Comparison of ENCODE assay signal across 1 cellular context in the genomic region with DNA sequence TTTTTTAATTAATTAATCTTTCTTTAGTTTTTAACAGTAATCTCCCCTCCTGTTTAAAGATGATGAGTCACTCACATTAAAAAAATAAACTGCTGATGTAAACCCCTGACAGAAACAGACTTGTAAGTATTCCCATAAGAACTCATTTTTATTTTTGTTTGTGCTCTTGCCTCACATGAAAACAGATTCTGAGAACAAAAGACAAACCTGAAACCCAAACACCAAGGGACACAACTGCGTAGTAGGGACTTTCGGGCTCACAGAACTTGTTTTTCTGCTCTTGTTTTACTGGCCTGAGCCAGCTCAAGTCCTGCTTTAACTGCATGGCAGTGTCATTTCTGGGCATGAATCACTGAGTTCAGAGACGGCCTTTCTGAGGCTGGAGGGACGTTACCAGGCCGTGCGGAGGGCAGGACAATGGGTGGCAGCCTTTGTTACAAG.
TF ChIP-seq lines count a peak whose summit lies in the region.

No MANE protein-coding gene starts in this region.

TF ChIP-seq in HEK293, 187 proteins besides CTCF, POLR2A, EP300 and RAD21 (continued from another document):
- TF ChIP-seq GLIS2 (tag by site-specific recombination; IDR thresholded peaks at IDR 0.05): no peak
- TF ChIP-seq ZNF184 (tag by site-specific recombination; IDR thresholded peaks at IDR 0.05): no peak
- no peak for TF ChIP-seq ZNF792 (tag by site-specific recombination; IDR thresholded peaks at IDR 0.05)
- no peak for TF ChIP-seq TRIM28 (IDR thresholded peaks at IDR 0.05; ENCODE audit: borderline replicate concordance, low read length)
- no peak for TF ChIP-seq ZNF155 (tag by site-specific recombination; IDR thresholded peaks at IDR 0.05)
- no peak for TF ChIP-seq ZIC2 (tag by site-specific recombination; IDR thresholded peaks at IDR 0.05)
- TF ChIP-seq ZNF2 (tag by site-specific recombination; IDR thresholded peaks at IDR 0.05): no peak
- no peak for TF ChIP-seq IKZF3 (tag by site-specific recombination; IDR thresholded peaks at IDR 0.05)
- no peak for TF ChIP-seq ZNF404 (tag by site-specific recombination; IDR thresholded peaks at IDR 0.05)
- TF ChIP-seq GLI2 (tag by site-specific recombination; IDR thresholded peaks at IDR 0.05; ENCODE audit: borderline replicate concordance, low read depth): no peak
- TF ChIP-seq ZNF266 (tag by site-specific recombination; IDR thresholded peaks at IDR 0.05; ENCODE audit: low read depth): no peak
- TF ChIP-seq ZNF292 (tag by site-specific recombination; IDR thresholded peaks at IDR 0.05; ENCODE audit: borderline replicate concordance, low read depth): no peak
- TF ChIP-seq, protein P1, sequence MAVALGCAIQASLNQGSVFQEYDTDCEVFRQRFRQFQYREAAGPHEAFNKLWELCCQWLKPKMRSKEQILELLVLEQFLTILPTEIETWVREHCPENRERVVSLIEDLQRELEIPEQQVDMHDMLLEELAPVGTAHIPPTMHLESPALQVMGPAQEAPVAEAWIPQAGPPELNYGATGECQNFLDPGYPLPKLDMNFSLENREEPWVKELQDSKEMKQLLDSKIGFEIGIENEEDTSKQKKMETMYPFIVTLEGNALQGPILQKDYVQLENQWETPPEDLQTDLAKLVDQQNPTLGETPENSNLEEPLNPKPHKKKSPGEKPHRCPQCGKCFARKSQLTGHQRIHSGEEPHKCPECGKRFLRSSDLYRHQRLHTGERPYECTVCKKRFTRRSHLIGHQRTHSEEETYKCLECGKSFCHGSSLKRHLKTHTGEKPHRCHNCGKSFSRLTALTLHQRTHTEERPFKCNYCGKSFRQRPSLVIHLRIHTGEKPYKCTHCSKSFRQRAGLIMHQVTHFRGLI (tag by site-specific recombination; IDR thresholded peaks at IDR 0.05): no peak
